ENCODE assay signal across 10 cellular contexts in genomic region chr12:118189761-118190181, GRCh38. TPM values are rescaled to one million over a fixed set of nuclear protein-coding genes. Genes with fewer than 3 reads are reported as not detected.
DNase-seq lines count a peak whose midpoint lies in the region; ATAC-seq and TF ChIP-seq lines count a peak whose summit lies in the region.
"Had no signal": no experiment of that assay in that cellular context is flagged by ENCODE, and none has a peak within 500 bp of the region (broad histone marks: within the 10 kb centered on the region; RNA-seq: fewer than 3 reads in every experiment).

No MANE protein-coding gene starts in this region.

- H3K36me3 ChIP-seq in ES-I3 (ENCODE audit: insufficient read depth, low read length) = no peaks in the 10 kb centered on the region
- no peaks in the 10 kb centered on the region for H3K36me3 ChIP-seq in WERI-Rb-1

- H3K27ac Mint-ChIP-seq in progenitor cell of endocrine pancreas = peak overlapping the region; percentile 93

- H3K27me3 Mint-ChIP-seq in progenitor cell of endocrine pancreas = no peaks in the 10 kb centered on the region

- H3K9me3 ChIP-seq in ES-I3 (ENCODE audit: control insufficient read depth, insufficient read depth, low read length) (no peaks in the 10 kb centered on the region), WERI-Rb-1 (ENCODE audit: severe bottlenecking) (no peaks in the 10 kb centered on the region)
- H3K9me3 ChIP-seq: neutrophil had no signal

- H3K9ac ChIP-seq in ES-I3 (ENCODE audit: low read depth, low read length) = peak overlapping the region; percentile 45

- peak; percentile 78 for DNase-seq in WERI-Rb-1
- DNase-seq in left cardiac atrium = peak; percentile 28
- DNase-seq in progenitor cell of endocrine pancreas (ENCODE audit: low spot score, unreplicated experiment) = no peak
- DNase-seq in activated CD4-positive, CD25-positive, alpha-beta regulatory T cell treated with anti-CD3 and anti-CD28 coated beads, Interleukin-2, amount 50 U/mL, for 72 hours = no peak
- no peak for DNase-seq in NCI-H345 (lab: John Stamatoyannopoulos, UW)
- no peak for DNase-seq in GM19240 (ENCODE audit: insufficient read length, low spot score)

- H3K4me3 Mint-ChIP-seq in progenitor cell of endocrine pancreas (ENCODE audit: low read depth) = peak overlapping the region; percentile 45

- ATAC-seq in left cardiac atrium (peak; percentile 71 to 82), GM19395 (IDR thresholded peaks at IDR 0.05; ENCODE audit: unreplicated experiment) (no peak)
- ATAC-seq: Panc1 had no signal

- H3K4me1 Mint-ChIP-seq in progenitor cell of endocrine pancreas (ENCODE audit: low read depth) = peaks cover 9% of the 10 kb centered on the region

- no peaks in the 10 kb centered on the region for H3K9me3 Mint-ChIP-seq in progenitor cell of endocrine pancreas (ENCODE audit: low read depth)

- H3K4me3 ChIP-seq in WERI-Rb-1 (ENCODE audit: low read depth, low read length) = peak overlapping the region; percentile 46

- intact Hi-C loops in left cardiac atrium (cut with DNase I) = loop anchor here in 1 of 2 donors (10.0 kb wide), 1 partner anchor 65 kb away; no protein-coding TSS in a partner anchor

- H3K27me3 ChIP-seq in WERI-Rb-1 (ENCODE audit: insufficient read depth, low read depth, severe bottlenecking) = no peaks in the 10 kb centered on the region
- H3K27me3 ChIP-seq: neutrophil had no signal

- TF ChIP-seq CTCF in WERI-Rb-1 (IDR thresholded peaks at IDR 0.05; ENCODE audit: low read depth, low read length) (no peak), progenitor cell of endocrine pancreas (IDR thresholded peaks at IDR 0.05; ENCODE audit: unreplicated experiment) (no peak)

- peak overlapping the region; percentile 80 for H3K27ac ChIP-seq in WERI-Rb-1
- H3K27ac ChIP-seq: neutrophil had no signal

- no peaks in the 10 kb centered on the region for H3K36me3 Mint-ChIP-seq in progenitor cell of endocrine pancreas (ENCODE audit: insufficient read depth)

- peaks cover 8% of the 10 kb centered on the region; the same call in 1 of the 2 replicates for H3K4me1 ChIP-seq in ES-I3 (ENCODE audit: insufficient read depth, low read length)

RNA-seq across cellular contexts. Expression of gene PEBP1, which starts 53.8 kb away (rescaled TPM):
- 100 to 1,000 TPM; 315 to 322 TPM for total RNA-seq in left cardiac atrium
- 216 and 224 TPM in 2 replicates for total RNA-seq in progenitor cell of endocrine pancreas

Comparison
In these comparisons a context has a peak if more than half of its experiments do, and no peak if none do; other contexts are left out.
1. DNase-seq: peak in WERI-Rb-1 (single experiment) and left cardiac atrium (single experiment); none in progenitor cell of endocrine pancreas (single experiment), activated CD4-positive, CD25-positive, alpha-beta regulatory T cell treated with anti-CD3 and anti-CD28 coated beads, Interleukin-2, amount 50 U/mL, for 72 hours (single experiment), NCI-H345 (single experiment) and GM19240 (single experiment).